In genomic region chrX:1888305-1888704, GRCh38 we compare ENCODE assay signal across 8 cellular contexts.
A peak's percentile ranks its signal among the peaks of the same experiment; 100 is the strongest.
DNase-seq lines count a peak whose midpoint lies in the region; ATAC-seq, FAIRE-seq and TF ChIP-seq lines count a peak whose summit lies in the region.
"Not testable (repeated sequence)": the region's sequence is repeated elsewhere in the genome, so short reads cannot be mapped to it uniquely, and the experiment has no call there.

No MANE protein-coding gene starts in this region.

- H3K4me2 ChIP-seq in HCT116 (ENCODE audit: low read length) = peak overlapping the region; percentile 28; the same call in 1 of the 2 replicates
- not testable (repeated sequence) for H3K4me2 ChIP-seq in K562 (ENCODE audit: insufficient read depth, low read length); HepG2 (ENCODE audit: low read depth, low read length)

- not testable (repeated sequence) for H3K27me3 ChIP-seq in ACC112 (ENCODE audit: insufficient read depth, low read length); HCT116 (ENCODE audit: insufficient read depth, low read length); HepG2 (ENCODE audit: control insufficient read depth in 1 of 2, insufficient read depth in 2 of 2, low read length in 2 of 2)
- H3K27me3 ChIP-seq in K562 (ENCODE audit: control insufficient read depth in 2 of 2, insufficient read depth in 2 of 2, low read length in 2 of 2) = peaks cover 0 to 13% of the 10 kb centered on the region in 2 experiments; a peak in 2 of 5 replicates

- RAD21 ChIA-PET in HCT116 (lab: Charles Lee; ENCODE audit: low non-redundant PET in 1 of 2, low total read pairs in 2 of 2, uncharacterized antibody in 2 of 2, unreplicated experiment in 2 of 2) = not testable (repeated sequence)

- DNase-seq in HCT116 (ENCODE audit: low read depth, low spot score) (peak; percentile 34), NCI-H460 (ENCODE audit: extremely low read depth, low read depth) (peak; percentile 60), RPMI7951 (ENCODE audit: low read depth) (peak; percentile 35), SW480 (ENCODE audit: low spot score) (peak; percentile 16), K562 (ENCODE audit: extremely low read depth in 1 of 4, low spot score in 3 of 4) (peak in 1 of 4 experiments; percentile 11)
- not testable (repeated sequence) for DNase-seq in HepG2 (ENCODE audit: low spot score)

- in situ Hi-C loops in K562 (cut with MboI) = loop anchor here (25.0 kb wide), 1 partner anchor 699 kb away; no protein-coding TSS in a partner anchor
- in situ Hi-C loops in HepG2 (cut with HindIII; ENCODE audit: extremely low pct_ligation_motif_present, low pct_unique_long_range_greater_than_20kb) = not testable (repeated sequence)

- H3K4me1 ChIP-seq in ACC112 (ENCODE audit: control insufficient read depth, insufficient read depth, low read length, unreplicated experiment); K562 (replicated peaks in 1 of 2; ENCODE audit: control insufficient read depth in 2 of 2, insufficient read depth in 2 of 2, low read length in 2 of 2); HepG2 (ENCODE audit: insufficient read depth, low read length); mesodermal cell (ENCODE audit: control insufficient read depth, insufficient read depth, low read length, poor library complexity, severe bottlenecking): not testable (repeated sequence)
- peaks cover 15 to 27% of the 10 kb centered on the region in 2 experiments for H3K4me1 ChIP-seq in HCT116 (ENCODE audit: control insufficient read depth in 1 of 2, insufficient read depth in 2 of 2, low read length in 2 of 2)

- not testable (repeated sequence) for H4K20me1 ChIP-seq in HCT116 (ENCODE audit: insufficient read depth); K562 (replicated peaks; ENCODE audit: control insufficient read depth, insufficient read depth, low read length); HepG2 (ENCODE audit: insufficient read depth, low read length)

- not testable (repeated sequence) for H3K79me2 ChIP-seq in ACC112 (ENCODE audit: control insufficient read depth, insufficient read depth, low read length, unreplicated experiment); HCT116 (ENCODE audit: insufficient read depth, low read length); K562 (ENCODE audit: control insufficient read depth, insufficient read depth, low read length); HepG2 (ENCODE audit: insufficient read depth, low read length)

- ATAC-seq in HCT116, K562, HepG2: not testable (repeated sequence)

- not testable (repeated sequence) for H3K9me3 ChIP-seq in HCT116 (ENCODE audit: control insufficient read depth in 1 of 2, insufficient read depth in 1 of 2, low read depth in 1 of 2, low read length in 2 of 2); K562 (replicated peaks; ENCODE audit: control insufficient read depth, insufficient read depth, low read depth, low read length); HepG2 (ENCODE audit: low read length)
- peaks cover 49% of the 10 kb centered on the region for H3K9me3 ChIP-seq in mesodermal cell (ENCODE audit: control insufficient read depth, low read length)

- H3K9me1 ChIP-seq in K562 (ENCODE audit: control insufficient read depth, insufficient read depth, low read length) = not testable (repeated sequence)

- POLR2A ChIA-PET in HCT116 (lab: Charles Lee); K562 (lab: Yijun Ruan, JAX); HepG2 (lab: Yijun Ruan, JAX): not testable (repeated sequence)

- not testable (repeated sequence) for TF ChIP-seq EP300 in K562 (IDR thresholded peaks at IDR 0.05; ENCODE audit: low read length); HepG2 (IDR thresholded peaks at IDR 0.05; ENCODE audit: low read depth in 2 of 2, low read length in 2 of 2); HepG2 (CRISPR knock-in tag; IDR thresholded peaks at IDR 0.05; ENCODE audit: borderline replicate concordance)

- TF ChIP-seq RAD21 in HCT116 (IDR thresholded peaks at IDR 0.05; ENCODE audit: low read depth); K562 (CRISPR knock-in tag; conservative IDR thresholded peaks at IDR 0.05 in 1 of 2, IDR thresholded peaks at IDR 0.05 in 1 of 2); HepG2 (CRISPR knock-in tag; IDR thresholded peaks at IDR 0.05): not testable (repeated sequence)

- H3K9ac ChIP-seq in HCT116 (ENCODE audit: low read length) = peak overlapping the region; percentile 41; the same call in 1 of the 2 replicates
- not testable (repeated sequence) for H3K9ac ChIP-seq in K562 (ENCODE audit: insufficient read depth in 1 of 2, low read depth in 2 of 2, low read length in 2 of 2); HepG2 (ENCODE audit: insufficient read depth, low read depth, low read length)

- not testable (repeated sequence) for H2AFZ ChIP-seq in ACC112 (ENCODE audit: low read length, unreplicated experiment); HCT116 (ENCODE audit: low read depth, low read length, poor library complexity, severe bottlenecking); K562 (ENCODE audit: low read depth, low read length); HepG2 (ENCODE audit: low read length)

- CTCF ChIA-PET in HCT116 (lab: Charles Lee); K562 (lab: Yijun Ruan, JAX; ENCODE audit: low intra/inter-chr PET ratio); HepG2 (lab: Yijun Ruan, JAX; ENCODE audit: low intra/inter-chr PET ratio, low total read pairs): not testable (repeated sequence)

- not testable (repeated sequence) for H3K4me3 ChIP-seq in ACC112 (ENCODE audit: low read depth, low read length); HCT116 (replicated peaks in 1 of 2; ENCODE audit: low read depth in 1 of 2, low read length in 2 of 2); K562; HepG2 (replicated peaks in 1 of 3; ENCODE audit: insufficient read depth in 1 of 3, low read depth in 2 of 3, low read length in 3 of 3); mesodermal cell (ENCODE audit: extremely low read depth, insufficient read depth, low read length, poor library complexity, severe bottlenecking)

- WGBS in K562 (ENCODE audit: insufficient coverage, low coverage, missing lambda C conversion rate) = 0% methylated on average over 8 of the region's 9 CpGs
- WGBS in HepG2 (ENCODE audit: low lambda C conversion rate) = 93% methylated on average over 9 of the region's 9 CpGs
- 93 to 95% methylated on average over 8 to 9 of the region's 9 CpGs for WGBS in mesodermal cell (ENCODE audit: insufficient coverage in 2 of 2), 2 experiments

- intact Hi-C loops in HCT116 (cut with micrococcal nuclease); K562 (cut with micrococcal nuclease); HepG2 (cut with micrococcal nuclease; ENCODE audit: unreplicated experiment): not testable (repeated sequence)

- not testable (repeated sequence) for BruUV-seq in HCT116 (replicated peaks; lab: Mats Ljungman, UMichigan); K562 (replicated peaks; lab: Mats Ljungman, UMichigan); HepG2 (replicated peaks; lab: Mats Ljungman, UMichigan)

- not testable (repeated sequence) for TF ChIP-seq CTCF in HCT116 (IDR thresholded peaks at IDR 0.05 in 2 of 3, conservative IDR thresholded peaks at IDR 0.05 in 1 of 3; ENCODE audit: borderline replicate concordance in 1 of 3, insufficient read depth in 1 of 3, low read depth in 2 of 3, low read length in 2 of 3); K562 (IDR thresholded peaks at IDR 0.05 in 2 of 3, conservative IDR thresholded peaks at IDR 0.05 in 1 of 3; ENCODE audit: insufficient read depth in 2 of 3, low read depth in 1 of 3, low read length in 3 of 3); HepG2 (CRISPR knock-in tag; IDR thresholded peaks at IDR 0.05)

- not testable (repeated sequence) for TF ChIP-seq POLR2A in HCT116 (IDR thresholded peaks at IDR 0.05; ENCODE audit: borderline replicate concordance, extremely low read depth, insufficient read depth, insufficient read length); K562 (conservative IDR thresholded peaks at IDR 0.05); HepG2 (IDR thresholded peaks at IDR 0.05; ENCODE audit: insufficient read depth in 1 of 2, low read depth in 2 of 2, low read length in 2 of 2)

- FAIRE-seq in K562 (lab: Jason Lieb, UNC); HepG2 (lab: Jason Lieb, UNC): not testable (repeated sequence)

- H3K36me3 ChIP-seq in ACC112 (ENCODE audit: insufficient read depth, low read length); HCT116 (ENCODE audit: control insufficient read depth in 1 of 2, insufficient read depth in 2 of 2, low read length in 2 of 2); K562 (ENCODE audit: control insufficient read depth, insufficient read depth, low read length); HepG2 (replicated peaks in 1 of 2; ENCODE audit: control insufficient read depth in 1 of 2, insufficient read depth in 2 of 2, low read length in 2 of 2); mesodermal cell (ENCODE audit: control insufficient read depth, insufficient read depth, low read length): not testable (repeated sequence)

- not testable (repeated sequence) for H3K9me2 ChIP-seq in HCT116 (ENCODE audit: insufficient read depth)

- H3K27ac ChIP-seq in ACC112 (ENCODE audit: low read depth, low read length) (peak overlapping the region; percentile 80), HCT116 (ENCODE audit: low read depth, low read length) (peak overlapping the region; percentile 97), mesodermal cell (ENCODE audit: low read depth, low read length, severe bottlenecking) (peak overlapping the region; percentile 96)
- H3K27ac ChIP-seq in K562 (ENCODE audit: extremely low read depth, low read depth, low read length); HepG2 (ENCODE audit: extremely low read length, insufficient read depth, low read length): not testable (repeated sequence)

TF ChIP-seq in K562, 482 proteins besides CTCF, POLR2A, EP300 and RAD21 (continues in another document):
- TF ChIP-seq HNRNPLL (IDR thresholded peaks at IDR 0.05; ENCODE audit: low read depth, low read length, poor library complexity, severe bottlenecking) (peak; percentile 35), CBFA2T3 (IDR thresholded peaks at IDR 0.05) (peak; percentile 44)

TF ChIP-seq in HepG2, 621 proteins besides CTCF, POLR2A, EP300 and RAD21:
- TF ChIP-seq FOSL2 (CRISPR knock-in tag; IDR thresholded peaks at IDR 0.05) = peak; percentile 29; the same call in 1 of the 2 replicates
TF ChIP-seq in HepG2: peak in this region for 1; not testable (repeated sequence) for 620.
